Comparison of ENCODE assay signal across 1 cellular context in the genomic region with DNA sequence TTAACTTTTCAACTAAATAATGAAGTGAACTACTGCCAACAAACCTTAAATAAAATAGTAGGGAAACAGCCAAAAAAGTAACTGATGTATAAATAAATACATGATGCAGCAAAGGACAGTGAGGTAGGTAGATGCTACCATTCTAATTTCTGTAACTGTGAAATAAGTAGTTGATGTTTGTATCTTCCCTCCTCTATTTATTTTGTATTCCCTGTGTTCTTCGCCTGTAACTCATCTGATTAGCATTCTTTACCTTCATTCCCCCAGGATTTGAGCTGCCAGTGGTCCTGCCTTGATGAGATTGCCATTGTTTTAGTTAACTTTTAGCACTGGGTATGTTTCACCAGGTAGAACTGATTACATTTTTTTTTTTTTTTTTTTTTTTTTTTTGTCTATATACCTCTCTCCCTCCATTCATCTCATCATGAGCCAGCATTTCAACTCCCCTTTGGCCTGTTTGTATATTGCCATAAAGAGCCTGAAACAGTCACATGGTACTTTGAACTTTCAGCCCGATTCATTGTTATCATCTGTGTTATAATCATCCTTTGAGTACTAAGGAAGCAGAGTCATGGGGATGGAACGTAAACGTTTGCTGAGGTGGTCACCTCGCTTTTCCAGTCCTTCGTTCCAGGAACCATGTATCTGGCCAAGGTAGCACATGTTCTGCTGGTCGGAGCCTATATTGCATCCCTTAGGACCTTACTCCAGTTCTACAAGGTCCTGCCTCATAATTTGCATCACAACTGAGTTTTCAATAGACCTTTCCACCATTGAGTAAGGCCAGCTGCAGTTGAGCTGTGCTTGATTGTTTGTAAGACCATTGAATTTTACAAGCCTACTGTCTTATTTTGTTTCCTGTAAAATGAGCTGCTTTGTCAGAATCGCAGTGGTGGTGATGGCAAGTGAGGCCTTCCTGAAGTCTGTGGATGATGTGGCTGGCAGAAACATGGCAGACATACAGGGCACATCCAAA.
TF ChIP-seq lines count a peak whose summit lies in the region.

No MANE protein-coding gene starts in this region.

TF ChIP-seq in IMR-90, 13 proteins besides CTCF, POLR2A, EP300 and RAD21:
- no peak for TF ChIP-seq FOS (IDR thresholded peaks at IDR 0.05; ENCODE audit: low read depth, low read length)
- TF ChIP-seq CHD1 (IDR thresholded peaks at IDR 0.05; ENCODE audit: low read depth, low read length): no peak
- no peak for TF ChIP-seq MXI1 (IDR thresholded peaks at IDR 0.05; ENCODE audit: borderline replicate concordance, low read depth, low read length)
- TF ChIP-seq NFE2L2 (IDR thresholded peaks at IDR 0.05; ENCODE audit: low read depth, low read length): no peak
- no peak for TF ChIP-seq CEBPB (IDR thresholded peaks at IDR 0.05; ENCODE audit: low read depth, low read length)
- TF ChIP-seq, protein P1, sequence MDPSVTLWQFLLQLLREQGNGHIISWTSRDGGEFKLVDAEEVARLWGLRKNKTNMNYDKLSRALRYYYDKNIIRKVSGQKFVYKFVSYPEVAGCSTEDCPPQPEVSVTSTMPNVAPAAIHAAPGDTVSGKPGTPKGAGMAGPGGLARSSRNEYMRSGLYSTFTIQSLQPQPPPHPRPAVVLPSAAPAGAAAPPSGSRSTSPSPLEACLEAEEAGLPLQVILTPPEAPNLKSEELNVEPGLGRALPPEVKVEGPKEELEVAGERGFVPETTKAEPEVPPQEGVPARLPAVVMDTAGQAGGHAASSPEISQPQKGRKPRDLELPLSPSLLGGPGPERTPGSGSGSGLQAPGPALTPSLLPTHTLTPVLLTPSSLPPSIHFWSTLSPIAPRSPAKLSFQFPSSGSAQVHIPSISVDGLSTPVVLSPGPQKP (IDR thresholded peaks at IDR 0.05; ENCODE audit: borderline replicate concordance, low read depth, low read length): no peak
- no peak for TF ChIP-seq SMC3 (IDR thresholded peaks at IDR 0.05; ENCODE audit: low read depth, low read length)
- no peak for TF ChIP-seq RCOR1 (IDR thresholded peaks at IDR 0.05; ENCODE audit: insufficient replicate concordance, low read length)
- TF ChIP-seq MAZ (IDR thresholded peaks at IDR 0.05; ENCODE audit: borderline replicate concordance, low read depth, low read length): no peak
- TF ChIP-seq, protein P2, sequence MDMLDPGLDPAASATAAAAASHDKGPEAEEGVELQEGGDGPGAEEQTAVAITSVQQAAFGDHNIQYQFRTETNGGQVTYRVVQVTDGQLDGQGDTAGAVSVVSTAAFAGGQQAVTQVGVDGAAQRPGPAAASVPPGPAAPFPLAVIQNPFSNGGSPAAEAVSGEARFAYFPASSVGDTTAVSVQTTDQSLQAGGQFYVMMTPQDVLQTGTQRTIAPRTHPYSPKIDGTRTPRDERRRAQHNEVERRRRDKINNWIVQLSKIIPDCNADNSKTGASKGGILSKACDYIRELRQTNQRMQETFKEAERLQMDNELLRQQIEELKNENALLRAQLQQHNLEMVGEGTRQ (IDR thresholded peaks at IDR 0.05; ENCODE audit: low read depth, low read length): no peak
- no peak for TF ChIP-seq RFX5 (IDR thresholded peaks at IDR 0.05; ENCODE audit: low read depth, low read length)
- TF ChIP-seq BHLHE40 (IDR thresholded peaks at IDR 0.05; ENCODE audit: low read depth, low read length): no peak
TF ChIP-seq in IMR-90: peak in this region for 0.
